ENCODE assay signal across 31 cellular contexts in genomic region chr3:36397856-36398255, GRCh38. TPM values are rescaled to one million over a fixed set of nuclear protein-coding genes. Genes with fewer than 3 reads are reported as not detected.
"Had no signal": no experiment of that assay in that cellular context is flagged by ENCODE, and none has a peak within 500 bp of the region (broad histone marks: within the 10 kb centered on the region; RNA-seq: fewer than 3 reads in every experiment).

No MANE protein-coding gene starts in this region.

- H3K4me3 ChIP-seq: colonic mucosa, dorsolateral prefrontal cortex, esophagus muscularis mucosa, hepatocyte, lower lobe of right lung, mucosa of descending colon, sigmoid colon, smooth muscle cell, thyroid gland, upper lobe of right lung had no signal

- H3K27ac ChIP-seq: colonic mucosa, dorsolateral prefrontal cortex, esophagus muscularis mucosa, hepatocyte, lower lobe of right lung, sigmoid colon, thyroid gland, upper lobe of right lung had no signal

- H3K4me2 ChIP-seq: hepatocyte, smooth muscle cell had no signal

- H3K79me2 ChIP-seq: hepatocyte had no signal

- DNase-seq: activated CD4-positive, alpha-beta T cell treated with anti-CD3 and anti-CD28 coated beads, Interleukin-2, amount 50 U/mL, for 4 hours; activated CD8-positive, alpha-beta memory T cell treated with anti-CD3 and anti-CD28 coated beads for 24 hours; activated CD8-positive, alpha-beta memory T cell treated with anti-CD3 and anti-CD28 coated beads, Interleukin-2, amount 50 U/mL, for 4 hours; activated naive CD8-positive, alpha-beta T cell treated with anti-CD3 and anti-CD28 coated beads, Interleukin-2, amount 10 ng/mL, durations not matched to agents 7 days and 5 days; activated T-cell treated with anti-CD3 and anti-CD28 coated beads, Interleukin-2, amount 50 U/mL, for 24 hours; amygdala; colonic mucosa; dorsolateral prefrontal cortex; effector memory CD8-positive, alpha-beta T cell; foreskin melanocyte; immature natural killer cell; lower lobe of right lung; mesendoderm; mucosa of descending colon; naive B cell; occipital lobe; retina; sigmoid colon; stimulated activated CD4-positive, alpha-beta T cell treated with anti-CD3 and anti-CD28 coated beads, Interleukin-2, amount 100 ng/mL, for 48 hours; stimulated activated naive CD4-positive, alpha-beta T cell; T1000; thyroid gland; upper lobe of right lung had no signal

- ATAC-seq: activated T-helper 17 cell treated with anti-CD3 and anti-CD28 coated beads, Interleukin-2, amount 50 U/mL, for 72 hours; effector memory CD8-positive, alpha-beta T cell; left lobe of liver; lower lobe of right lung; mucosa of descending colon; upper lobe of right lung; WTC11 had no signal

- H3K4me1 ChIP-seq: colonic mucosa, esophagus muscularis mucosa, lower lobe of right lung, sigmoid colon, thyroid gland, upper lobe of right lung had no signal

- H3K4me1 Mint-ChIP-seq: activated naive CD8-positive, alpha-beta T cell treated with anti-CD3 and anti-CD28 coated beads, Interleukin-2, amount 10 ng/mL, durations not matched to agents 7 days and 5 days; activated T-helper 17 cell treated with anti-CD3 and anti-CD28 coated beads, Interleukin-2, amount 50 U/mL, for 72 hours; immature natural killer cell; naive B cell; neural crest cell; WTC11 had no signal

- H3K36me3 Mint-ChIP-seq: activated naive CD8-positive, alpha-beta T cell treated with anti-CD3 and anti-CD28 coated beads, Interleukin-2, amount 10 ng/mL, durations not matched to agents 7 days and 5 days; immature natural killer cell; naive B cell; WTC11 had no signal

- H2AFZ ChIP-seq: hepatocyte had no signal

- H3K27ac Mint-ChIP-seq: activated naive CD8-positive, alpha-beta T cell treated with anti-CD3 and anti-CD28 coated beads, Interleukin-2, amount 10 ng/mL, durations not matched to agents 7 days and 5 days; activated T-cell treated with anti-CD3 and anti-CD28 coated beads, Interleukin-2, amount 50 U/mL, for 24 hours; activated T-helper 17 cell treated with anti-CD3 and anti-CD28 coated beads, Interleukin-2, amount 50 U/mL, for 72 hours; effector memory CD8-positive, alpha-beta T cell; immature natural killer cell; naive B cell; WTC11 had no signal

- H3K27me3 Mint-ChIP-seq: activated naive CD8-positive, alpha-beta T cell treated with anti-CD3 and anti-CD28 coated beads, Interleukin-2, amount 10 ng/mL, durations not matched to agents 7 days and 5 days; activated T-cell treated with anti-CD3 and anti-CD28 coated beads, Interleukin-2, amount 50 U/mL, for 24 hours; effector memory CD8-positive, alpha-beta T cell had no signal

- H3K36me3 ChIP-seq: colonic mucosa, esophagus muscularis mucosa, lower lobe of right lung, sigmoid colon, thyroid gland, upper lobe of right lung had no signal

- H3K4me3 Mint-ChIP-seq: activated naive CD8-positive, alpha-beta T cell treated with anti-CD3 and anti-CD28 coated beads, Interleukin-2, amount 10 ng/mL, durations not matched to agents 7 days and 5 days; activated T-cell treated with anti-CD3 and anti-CD28 coated beads, Interleukin-2, amount 50 U/mL, for 24 hours; activated T-helper 17 cell treated with anti-CD3 and anti-CD28 coated beads, Interleukin-2, amount 50 U/mL, for 72 hours; effector memory CD8-positive, alpha-beta T cell; immature natural killer cell; naive B cell; neural crest cell; WTC11 had no signal

- H3K9me3 ChIP-seq: colonic mucosa, esophagus muscularis mucosa, lower lobe of right lung, mucosa of descending colon, sigmoid colon, thyroid gland, upper lobe of right lung had no signal

- H3K27me3 ChIP-seq: colonic mucosa, esophagus muscularis mucosa, hepatocyte, sigmoid colon, thyroid gland, upper lobe of right lung had no signal

- H3K9me3 Mint-ChIP-seq: activated naive CD8-positive, alpha-beta T cell treated with anti-CD3 and anti-CD28 coated beads, Interleukin-2, amount 10 ng/mL, durations not matched to agents 7 days and 5 days; activated T-cell treated with anti-CD3 and anti-CD28 coated beads, Interleukin-2, amount 50 U/mL, for 24 hours; neural crest cell; WTC11 had no signal

RNA-seq across cellular contexts. Expression of gene STAC, which starts 17.6 kb away (rescaled TPM):
- total RNA-seq: activated naive CD8-positive, alpha-beta T cell treated with anti-CD3 and anti-CD28 coated beads, Interleukin-2, amount 10 ng/mL, durations not matched to agents 7 days and 5 days; T-helper 1 cell treated with Interleukin-12 subunit alpha and Interleukin-12 subunit beta and Interleukin-4 antibody, amounts not matched to agents 30 ng/mL and 1 ng/mL, for 36 hours had no signal
- polyA plus RNA-seq: immature natural killer cell had no signal
